1 cellular context compared by ENCODE assay signal in genomic region chr7:158976849-158977593, GRCh38.
TF ChIP-seq lines count a peak whose summit lies in the region.

No MANE protein-coding gene starts in this region.

TF ChIP-seq in H1, 55 proteins besides CTCF, POLR2A, EP300 and RAD21 (continued from another document):
- TF ChIP-seq ZNF274 (IDR thresholded peaks at IDR 0.05; ENCODE audit: borderline replicate concordance, extremely low read depth, low read length) (no peak), BACH1 (IDR thresholded peaks at IDR 0.05; ENCODE audit: low read length) (peak; percentile 63; the same call in 1 of the 2 replicates), RXRA (IDR thresholded peaks at IDR 0.05; ENCODE audit: insufficient read depth, low read depth, low read length) (no peak), KDM4A (IDR thresholded peaks at IDR 0.05; ENCODE audit: low read depth, low read length, severe bottlenecking) (peak; percentile 35), TEAD4 (IDR thresholded peaks at IDR 0.05; ENCODE audit: low read depth, low read length) (peak; percentile 65), GTF2F1 (IDR thresholded peaks at IDR 0.05; ENCODE audit: borderline replicate concordance, low read depth, low read length) (no peak), JUN (IDR thresholded peaks at IDR 0.05; ENCODE audit: low read depth, low read length) (peak; percentile 16; the same call in 1 of the 2 replicates), ATF2 (IDR thresholded peaks at IDR 0.05; ENCODE audit: low read length) (peak; percentile 90; the same call in 1 of the 2 replicates), SUZ12 (IDR thresholded peaks at IDR 0.05; ENCODE audit: low read length) (no peak), RNF2 (IDR thresholded peaks at IDR 0.05; ENCODE audit: borderline replicate concordance, low read depth, low read length, missing control alignments, poor library complexity, severe bottlenecking) (no peak), JUND (IDR thresholded peaks at IDR 0.05; ENCODE audit: low read length) (0 out of 2 replicates have a peak, but pooled peaks have one; percentile 69), CREB1 (IDR thresholded peaks at IDR 0.05) (peak; percentile 84), TBP (IDR thresholded peaks at IDR 0.05; ENCODE audit: low read depth, low read length) (no peak), HDAC6 (IDR thresholded peaks at IDR 0.05; ENCODE audit: low read depth, low read length) (no peak)
